7 cellular contexts compared by ENCODE assay signal in genomic region chr3:101850327-101851048, GRCh38. TPM values are rescaled to one million over a fixed set of nuclear protein-coding genes. Genes with fewer than 3 reads are reported as not detected.
DNase-seq lines count a peak whose midpoint lies in the region; ATAC-seq, FAIRE-seq and TF ChIP-seq lines count a peak whose summit lies in the region.

No MANE protein-coding gene starts in this region.

- peaks cover 50% of the 10 kb centered on the region for H3K4me1 Mint-ChIP-seq in stimulated activated memory B cell treated with anti-CD40 and anti-IgM and Interleukin-4, amounts not matched to agents 10 μg/mL and 1 μg/mL and 100 μg/mL, for 72 hours

- H3K27ac Mint-ChIP-seq in stimulated activated memory B cell treated with anti-CD40 and anti-IgM and Interleukin-4, amounts not matched to agents 10 μg/mL and 1 μg/mL and 100 μg/mL, for 72 hours, result peak overlapping the region; percentile 97

- H3K9me3 ChIP-seq in SJSA1 (replicated peaks) (0 out of 2 replicates have a peak, but pooled peaks cover 2% of the 10 kb centered on the region), HepG2 (ENCODE audit: low read length) (no peaks in the 10 kb centered on the region)

- in situ Hi-C loops in astrocyte of the spinal cord (cut with HindIII; ENCODE audit: low sequenced_read_pairs), result no loop called here
- in situ Hi-C loops in HepG2 (cut with HindIII; ENCODE audit: extremely low pct_ligation_motif_present, low pct_unique_long_range_greater_than_20kb), result no loop called here

- no peak overlapping the region for H2AFZ ChIP-seq in HepG2 (ENCODE audit: low read length)

- no peak; a peak in 1 of 4 replicates for TF ChIP-seq POLR2A in HepG2 (IDR thresholded peaks at IDR 0.05; ENCODE audit: insufficient read depth in 1 of 2, low read depth in 2 of 2, low read length in 2 of 2)

- intact Hi-C loops in HepG2 (cut with micrococcal nuclease; ENCODE audit: unreplicated experiment), result no loop called here

- H3K36me3 Mint-ChIP-seq in stimulated activated memory B cell treated with anti-CD40 and anti-IgM and Interleukin-4, amounts not matched to agents 10 μg/mL and 1 μg/mL and 100 μg/mL, for 72 hours, result peaks cover 63% of the 10 kb centered on the region

- H3K4me2 ChIP-seq in HepG2 (ENCODE audit: low read depth, low read length), result peak overlapping the region; percentile 84

- WGBS in HepG2 (ENCODE audit: low lambda C conversion rate), result 1% methylated on average over 19 of the region's 19 CpGs

- TF ChIP-seq EP300 in HepG2 (IDR thresholded peaks at IDR 0.05; ENCODE audit: low read depth in 2 of 2, low read length in 2 of 2), result no peak
- TF ChIP-seq EP300 in HepG2 (CRISPR knock-in tag; IDR thresholded peaks at IDR 0.05; ENCODE audit: borderline replicate concordance), result no peak

- peaks cover 54% of the 10 kb centered on the region for H4K20me1 ChIP-seq in HepG2 (ENCODE audit: insufficient read depth, low read length)

- H3K79me2 ChIP-seq in HepG2 (ENCODE audit: insufficient read depth, low read length), result peaks cover 29% of the 10 kb centered on the region

- H3K4me3 Mint-ChIP-seq in stimulated activated memory B cell treated with anti-CD40 and anti-IgM and Interleukin-4, amounts not matched to agents 10 μg/mL and 1 μg/mL and 100 μg/mL, for 72 hours, result peak overlapping the region; percentile 88

- H3K4me3 ChIP-seq in SJSA1, result peak overlapping the region; percentile 95
- peak overlapping the region; percentile 75 for H3K4me3 ChIP-seq in astrocyte of the spinal cord (ENCODE audit: low read depth, low read length)
- H3K4me3 ChIP-seq in HepG2 (replicated peaks in 1 of 3; ENCODE audit: insufficient read depth in 1 of 3, low read depth in 2 of 3, low read length in 3 of 3), result peak overlapping the region; percentile 87 to 96 (median 95)

- DNase-seq in SJSA1 (ENCODE audit: low read depth in 1 of 2, low spot score in 2 of 2) (peak in 1 of 2 experiments; percentile 59), astrocyte of the spinal cord (ENCODE audit: low read depth, low spot score) (peak; percentile 80), HepG2 (ENCODE audit: low spot score) (no peak), GM10248 (ENCODE audit: extremely low spot score) (no peak)

- CTCF ChIA-PET in HepG2 (lab: Yijun Ruan, JAX; ENCODE audit: low intra/inter-chr PET ratio, low total read pairs), result no interaction called here
- CTCF ChIA-PET in GM10248 (lab: Yijun Ruan, JAX), result interaction anchor here (1.0 to 2.5 kb wide), 5 partner anchors 13 to 379 kb away, joined by 3 to 7 read pairs (median 4); no protein-coding TSS in a partner anchor

- H3K9me3 Mint-ChIP-seq in stimulated activated memory B cell treated with anti-CD40 and anti-IgM and Interleukin-4, amounts not matched to agents 10 μg/mL and 1 μg/mL and 100 μg/mL, for 72 hours, result no peaks in the 10 kb centered on the region

- no peak for FAIRE-seq in HepG2 (lab: Jason Lieb, UNC)

- ATAC-seq in GM18499 (IDR thresholded peaks at IDR 0.05; ENCODE audit: insufficient read depth, unreplicated experiment) (peak; percentile 31), HG02852 (IDR thresholded peaks at IDR 0.05; ENCODE audit: unreplicated experiment) (peak; percentile 19), HepG2 (no peak)
- peak; percentile 25 for ATAC-seq in stimulated activated memory B cell treated with anti-CD40 and anti-IgM and Interleukin-4, amounts not matched to agents 10 μg/mL and 1 μg/mL and 100 μg/mL, for 72 hours

- POLR2A ChIA-PET in HepG2 (lab: Yijun Ruan, JAX) (interaction anchor here (1.5 to 3.3 kb wide), 6 partner anchors 13 to 41 kb away, joined by 5 to 32 read pairs (median 12); no protein-coding TSS in a partner anchor), GM10248 (lab: Yijun Ruan, JAX) (interaction anchor here (0.9 to 3.3 kb wide), 15 partner anchors 9 to 375 kb away, joined by 3 to 54 read pairs (median 8); partner anchors contain the start of gene RPL24)

- peak overlapping the region; percentile 95 for H3K9ac ChIP-seq in HepG2 (ENCODE audit: insufficient read depth, low read depth, low read length)

- peaks cover 62% of the 10 kb centered on the region for H3K36me3 ChIP-seq in SJSA1
- peaks cover 20 to 35% of the 10 kb centered on the region in 2 experiments for H3K36me3 ChIP-seq in HepG2 (replicated peaks in 1 of 2; ENCODE audit: control insufficient read depth in 1 of 2, insufficient read depth in 2 of 2, low read length in 2 of 2)

- H3K27me3 ChIP-seq in SJSA1 (replicated peaks) (no peaks in the 10 kb centered on the region), HepG2 (ENCODE audit: control insufficient read depth in 1 of 2, insufficient read depth in 2 of 2, low read length in 2 of 2) (no peaks in the 10 kb centered on the region; a peak in 1 of 5 replicates)

- H3K27me3 Mint-ChIP-seq in stimulated activated memory B cell treated with anti-CD40 and anti-IgM and Interleukin-4, amounts not matched to agents 10 μg/mL and 1 μg/mL and 100 μg/mL, for 72 hours, result no peaks in the 10 kb centered on the region

- no peak for TF ChIP-seq RAD21 in HepG2 (CRISPR knock-in tag; IDR thresholded peaks at IDR 0.05)

- TF ChIP-seq CTCF in astrocyte of the spinal cord (IDR thresholded peaks at IDR 0.05; ENCODE audit: low read depth, low read length) (no peak), HepG2 (CRISPR knock-in tag; IDR thresholded peaks at IDR 0.05) (no peak), GM10248 (IDR thresholded peaks at IDR 0.05; ENCODE audit: control extremely low read depth, extremely low read depth, low read depth, missing control alignments) (no peak)

- BruUV-seq in HepG2 (replicated peaks; lab: Mats Ljungman, UMichigan), result TSS peak; percentile 60

- H3K4me1 ChIP-seq in SJSA1 (replicated peaks) (peaks cover 28% of the 10 kb centered on the region), HepG2 (ENCODE audit: insufficient read depth, low read length) (peaks cover 67% of the 10 kb centered on the region)

- H3K27ac ChIP-seq in SJSA1 (peak overlapping the region; percentile 94), HepG2 (ENCODE audit: extremely low read length, insufficient read depth, low read length) (peak overlapping the region; percentile 98)

TF ChIP-seq in HepG2, 621 proteins besides CTCF, POLR2A, EP300 and RAD21 (continues in another document):
- peak; percentile 34; the same call in 1 of the 2 replicates for TF ChIP-seq TAF1 (CRISPR knock-in tag; IDR thresholded peaks at IDR 0.05)
- TF ChIP-seq CREB1 (IDR thresholded peaks at IDR 0.05), result no peak
- peak; percentile 48; the same call in 1 of the 2 replicates for TF ChIP-seq CREB1 (CRISPR knock-in tag; IDR thresholded peaks at IDR 0.05)
- TF ChIP-seq MIXL1 (CRISPR knock-in tag; IDR thresholded peaks at IDR 0.05), result no peak
- 0 out of 2 replicates have a peak, but pooled peaks have one; percentile 24 for TF ChIP-seq THAP7 (CRISPR knock-in tag; IDR thresholded peaks at IDR 0.05)
- no peak for TF ChIP-seq DZIP1 (CRISPR knock-in tag; IDR thresholded peaks at IDR 0.05)
- peak; percentile 1 for TF ChIP-seq RBM22 (optimal IDR thresholded peaks at IDR 0.05; ENCODE audit: low read length)

RNA-seq across cellular contexts. Expression of gene NFKBIZ, which starts 1.2 kb away (rescaled TPM):
- total RNA-seq in SJSA1 (2014; rRNA removed; shearing (Covaris generic)), result 10.4 and 25.4 TPM in 2 replicates
- 5.5 and 25.9 TPM in 2 replicates for total RNA-seq in HepG2 (2016; rRNA removed; fragmentation: Illumina TruSeq; extraction: Trizol)
- 2.7 and 3.1 TPM in 2 replicates for total RNA-seq in HepG2 (2016; cell fraction: cytosol; rRNA removed; fragmentation: Illumina TruSeq; extraction: Trizol; ENCODE audit: low read depth)
- total RNA-seq in HepG2 (2016; cell fraction: insoluble cytoplasmic fraction; rRNA removed; fragmentation: Illumina TruSeq; extraction: Trizol), result 5.7 and 27.3 TPM in 2 replicates
- 4.4 and 4.9 TPM in 2 replicates for total RNA-seq in HepG2 (2016; cell fraction: membrane; rRNA removed; fragmentation: Illumina TruSeq; extraction: Trizol)
- 68.6 TPM in 2 replicates for total RNA-seq in HepG2 (2016; cell fraction: nucleus; rRNA removed; fragmentation: Illumina TruSeq; extraction: Trizol)
- polyA plus RNA-seq in HepG2 (2011; rRNA removed), result 60.6 and 64.4 TPM in 2 replicates
- polyA plus RNA-seq in HepG2 (2011; cell fraction: cytosol; rRNA removed), result 15.1 and 18.0 TPM in 2 replicates
- polyA plus RNA-seq in HepG2 (2011; cell fraction: nucleus; rRNA removed), result 119 and 131 TPM in 2 replicates
- polyA plus RNA-seq in HepG2 (2012), result 6.7 and 12.3 TPM in 2 replicates
- 1.2 and 1.6 TPM in 2 replicates for polyA plus RNA-seq in HepG2 (2016; cell fraction: cytosol; fragmentation: Illumina TruSeq; extraction: Trizol; ENCODE audit: low read depth)
- polyA plus RNA-seq in HepG2 (2016; cell fraction: insoluble cytoplasmic fraction; fragmentation: Illumina TruSeq; extraction: Trizol; ENCODE audit: low read depth), result 3.7 and 4.3 TPM in 2 replicates
- polyA plus RNA-seq in HepG2 (2016; cell fraction: membrane; fragmentation: Illumina TruSeq; extraction: Trizol; ENCODE audit: low read depth), result 1.9 and 2.3 TPM in 2 replicates
- 93.3 and 117 TPM in 2 replicates for polyA plus RNA-seq in HepG2 (2016; cell fraction: nucleus; fragmentation: Illumina TruSeq; extraction: Trizol; ENCODE audit: insufficient read depth, low read depth)
- polyA minus RNA-seq in HepG2 (2011; rRNA and poly(A)+ RNA removed; ENCODE audit: low replicate concordance), result 12.8 and 49.4 TPM in 2 replicates
- 11.4 and 16.5 TPM in 2 replicates for polyA minus RNA-seq in HepG2 (2011; cell fraction: cytosol; rRNA and poly(A)+ RNA removed)
- polyA minus RNA-seq in HepG2 (2011; cell fraction: nucleus; rRNA and poly(A)+ RNA removed), result 170 and 306 TPM in 2 replicates
